In the genomic region with DNA sequence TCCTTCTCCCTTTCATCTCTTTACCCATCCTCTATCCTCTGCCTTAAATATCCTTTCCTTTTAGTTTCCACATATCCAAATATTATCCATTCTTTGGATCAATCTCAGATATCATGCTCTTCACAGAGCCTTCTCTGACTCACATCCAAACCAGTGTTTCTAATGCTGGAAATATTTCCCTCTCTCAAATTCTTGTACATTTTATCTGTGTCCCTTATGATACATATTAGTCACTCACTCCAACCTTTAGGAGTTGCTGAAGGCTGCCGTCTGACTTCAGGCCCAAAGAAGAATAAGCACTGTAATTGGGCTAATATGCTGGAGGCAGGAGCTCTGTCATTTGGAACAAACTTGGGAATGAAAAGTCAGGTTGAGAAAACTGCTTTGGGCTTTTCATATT, we compare ENCODE assay signal across 14 cellular contexts.
A peak's percentile ranks its signal among the peaks of the same experiment; 100 is the strongest.
DNase-seq lines count a peak whose midpoint lies in the region; ATAC-seq and TF ChIP-seq lines count a peak whose summit lies in the region.
"Had no signal": no experiment of that assay in that cellular context is flagged by ENCODE, and none has a peak within 500 bp of the region (broad histone marks: within the 10 kb centered on the region; RNA-seq: fewer than 3 reads in every experiment).

No MANE protein-coding gene starts in this region.

- intact Hi-C loops in heart right ventricle (cut with DNase I) (no loop called here), psoas muscle (cut with DNase I) (no loop called here)

- 69 to 82% methylated on average over 1 of the region's 1 CpG for WGBS in heart right ventricle, 2 donors
- 80 to 90% (median 82%) methylated on average over 1 of the region's 1 CpG for WGBS in psoas muscle, 3 donors

- DNase-seq in AG04450 (ENCODE audit: low read depth, low spot score) = peak; percentile 41
- peak; percentile 81 for DNase-seq in HS-5 (ENCODE audit: low read depth)
- peak; percentile 58 for DNase-seq in astrocyte of the spinal cord (ENCODE audit: low read depth, low spot score)
- peak; percentile 72 to 85 for DNase-seq in foreskin fibroblast
- no peak for DNase-seq in heart right ventricle
- DNase-seq in psoas muscle = no peak
- DNase-seq in Kasumi-1 (lab: John Stamatoyannopoulos, UW) = no peak
- no peak for DNase-seq in OCI-M1 (lab: John Stamatoyannopoulos, UW)
- DNase-seq: ACHN; activated T-cell treated with anti-CD3 and anti-CD28 coated beads, Interleukin-2, amount 50 U/mL, for 4 hours; immature natural killer cell; NCI-H1694 treated with DMSO at 0.1 percent for 48 hours; NCI-H510A; uterus had no signal

- in situ Hi-C loops in astrocyte of the spinal cord (cut with HindIII; ENCODE audit: low sequenced_read_pairs) = no loop called here

- CTCF ChIA-PET in AG04450 (lab: Charles Lee) = no interaction called here

- POLR2A ChIA-PET in AG04450 (lab: Yijun Ruan, JAX) = interaction anchor here (0.5 to 0.6 kb wide), 2 partner anchors 15 to 261 kb away, joined by 4 to 6 read pairs; partner anchors contain the start of gene VCP

- H3K27me3 ChIP-seq in AG04450 (ENCODE audit: control insufficient read depth, insufficient read depth, low read length) (no peaks in the 10 kb centered on the region), heart right ventricle (no peaks in the 10 kb centered on the region), psoas muscle (ENCODE audit: insufficient read depth in 3 of 3, low read length in 2 of 3) (no peaks in the 10 kb centered on the region)
- H3K27me3 ChIP-seq: uterus had no signal

- H3K4me1 ChIP-seq in heart right ventricle = no peaks in the 10 kb centered on the region
- H3K4me1 ChIP-seq in psoas muscle = no peaks in the 10 kb centered on the region
- H3K4me1 ChIP-seq: uterus had no signal

- no peak for ATAC-seq in heart right ventricle
- ATAC-seq in psoas muscle = no peak
- ATAC-seq: activated T-cell treated with anti-CD3 and anti-CD28 coated beads, Interleukin-2, amount 50 U/mL, for 4 hours had no signal

- no peak for TF ChIP-seq CTCF in AG04450 (IDR thresholded peaks at IDR 0.05; ENCODE audit: low read depth, low read length)
- no peak for TF ChIP-seq CTCF in astrocyte of the spinal cord (IDR thresholded peaks at IDR 0.05; ENCODE audit: low read depth, low read length)
- no peak for TF ChIP-seq CTCF in foreskin fibroblast (IDR thresholded peaks at IDR 0.05; ENCODE audit: low read depth, low read length)
- TF ChIP-seq CTCF in heart right ventricle (IDR thresholded peaks at IDR 0.05) = no peak
- no peak for TF ChIP-seq CTCF in psoas muscle (IDR thresholded peaks at IDR 0.05)

- H3K27ac ChIP-seq in AG04450 (ENCODE audit: low read depth, low read length) (no peak overlapping the region), heart right ventricle (no peak overlapping the region), psoas muscle (no peak overlapping the region)
- H3K27ac ChIP-seq: uterus had no signal

- peaks cover 0 to 40% (median 0%) of the 10 kb centered on the region in 9 donors for H3K36me3 ChIP-seq in heart right ventricle
- peaks cover 0 to 3% of the 10 kb centered on the region in 2 donors for H3K36me3 ChIP-seq in psoas muscle (ENCODE audit: insufficient read depth in 1 of 2, low read depth in 1 of 2)
- H3K36me3 ChIP-seq: uterus had no signal

- no peaks in the 10 kb centered on the region for H3K9me3 ChIP-seq in AG04450 (ENCODE audit: control insufficient read depth, insufficient read depth, low read length)
- H3K9me3 ChIP-seq in heart right ventricle = no peaks in the 10 kb centered on the region
- H3K9me3 ChIP-seq in psoas muscle = no peaks in the 10 kb centered on the region
- H3K9me3 ChIP-seq: uterus had no signal

- H3K4me3 ChIP-seq in AG04450 (ENCODE audit: low read depth, low read length) (no peak overlapping the region), astrocyte of the spinal cord (ENCODE audit: low read depth, low read length) (no peak overlapping the region), foreskin fibroblast (ENCODE audit: low read depth in 1 of 2, low read length in 2 of 2) (no peak overlapping the region), heart right ventricle (no peak overlapping the region), psoas muscle (no peak overlapping the region)
- H3K4me3 ChIP-seq: uterus had no signal

Comparison
In these comparisons a context has a peak if more than half of its experiments do, and no peak if none do; other contexts are left out.
1. DNase-seq: peak in AG04450 (single experiment), HS-5 (single experiment), astrocyte of the spinal cord (single experiment) and foreskin fibroblast (2 of 2); none in heart right ventricle (0 of 2), psoas muscle (0 of 2), Kasumi-1 (0 of 2) and OCI-M1 (single experiment).